Comparison of ENCODE assay signal across 7 cellular contexts in genomic region chr14:65411656-65412188, GRCh38.
DNase-seq lines count a peak whose midpoint lies in the region; ATAC-seq and TF ChIP-seq lines count a peak whose summit lies in the region.

No MANE protein-coding gene starts in this region.

- in situ Hi-C loops in GM13977 (cut with MboI; ENCODE audit: low pct_unique_long_range_greater_than_20kb, low sequenced_read_pairs, unreplicated experiment) (loop anchor here (25.0 kb wide), 3 partner anchors 424 to 551 kb away; partner anchors contain the start of gene FNTB), astrocyte of the cerebellum (cut with HindIII; ENCODE audit: low sequenced_read_pairs) (loop anchor here (5.0 kb wide), 1 partner anchor 179 kb away; no protein-coding TSS in a partner anchor)

- peak; percentile 41 for ATAC-seq in HG02840 (IDR thresholded peaks at IDR 0.05; ENCODE audit: low FRiP score, unreplicated experiment)

- peak; percentile 80 for DNase-seq in GM13977 (ENCODE audit: low spot score)
- DNase-seq in NCI-H1694 (lab: John Stamatoyannopoulos, UW) = peak; percentile 93
- peak; percentile 69 for DNase-seq in T-helper 9 cell
- peak; percentile 79 for DNase-seq in astrocyte of the cerebellum (ENCODE audit: low read depth)
- DNase-seq in hippocampal formation (lab: John Stamatoyannopoulos, UW) = peak; percentile 94
- DNase-seq in retina = peak; percentile 94

- peak overlapping the region; percentile 91 for H3K4me3 ChIP-seq in astrocyte of the cerebellum (ENCODE audit: low read depth, low read length)

- no peak for TF ChIP-seq CTCF in GM13977 (IDR thresholded peaks at IDR 0.05; ENCODE audit: extremely low read depth, insufficient read depth, missing control alignments)
- no peak for TF ChIP-seq CTCF in astrocyte of the cerebellum (IDR thresholded peaks at IDR 0.05; ENCODE audit: low read depth, low read length, missing control alignments)

Comparison
In these comparisons a context has a peak if more than half of its experiments do, and no peak if none do; other contexts are left out.
1. Peak in every context shown above with its lines: DNase-seq, ATAC-seq and H3K4me3 ChIP-seq.